1 cellular context compared by ENCODE assay signal in genomic region chr7:149816267-149816751, GRCh38.
TF ChIP-seq lines count a peak whose summit lies in the region.

No MANE protein-coding gene starts in this region.

TF ChIP-seq in H1, 55 proteins besides CTCF, POLR2A, EP300 and RAD21:
- TF ChIP-seq RBBP5 (IDR thresholded peaks at IDR 0.05; ENCODE audit: borderline replicate concordance, low read depth, low read length): no peak
- TF ChIP-seq CHD7 (IDR thresholded peaks at IDR 0.05; ENCODE audit: insufficient replicate concordance, low read length): no peak
- TF ChIP-seq BACH1 (IDR thresholded peaks at IDR 0.05; ENCODE audit: low read length): no peak
- TF ChIP-seq RNF2 (IDR thresholded peaks at IDR 0.05; ENCODE audit: borderline replicate concordance, low read depth, low read length, missing control alignments, poor library complexity, severe bottlenecking): no peak
